Comparison of ENCODE assay signal across 23 cellular contexts in genomic region chr2:235863414-235863813, GRCh38.
"Had no signal": no experiment of that assay in that cellular context is flagged by ENCODE, and none has a peak within 500 bp of the region (broad histone marks: within the 10 kb centered on the region; RNA-seq: fewer than 3 reads in every experiment).

No MANE protein-coding gene starts in this region.

- H3K36me3 ChIP-seq: heart right ventricle, left ventricle myocardium inferior, ovary, prostate gland, sigmoid colon, thyroid gland, transverse colon, upper lobe of left lung, vagina had no signal

- H3K27me3 ChIP-seq: heart right ventricle, hepatocyte, ovary, sigmoid colon, stomach, testis, thyroid gland, transverse colon, upper lobe of left lung, vagina had no signal

- H3K4me2 ChIP-seq: hepatocyte, smooth muscle cell had no signal

- H3K79me2 ChIP-seq: hepatocyte had no signal

- H3K27ac ChIP-seq: heart right ventricle, hepatocyte, left ventricle myocardium inferior, ovary, prostate gland, sigmoid colon, stomach, testis, thyroid gland, transverse colon, upper lobe of left lung, vagina had no signal

- H3K4me3 ChIP-seq: heart right ventricle, hepatocyte, left ventricle myocardium inferior, lung, ovary, prostate gland, sigmoid colon, smooth muscle cell, stomach, testis, thyroid gland, transverse colon, upper lobe of left lung, vagina had no signal

- ATAC-seq: heart right ventricle; naive thymus-derived CD8-positive, alpha-beta T cell; right cardiac atrium; stimulated activated naive B cell treated with anti-CD40 and anti-IgM and Interleukin-4, amounts not matched to agents 10 μg/mL and 1 μg/mL and 100 μg/mL, for 72 hours; stimulated activated naive CD8-positive, alpha-beta T cell treated with anti-CD3 and anti-CD28 coated beads, Interleukin-15, Interleukin-2, amounts not matched to agents 100 U/mL and 50 U/mL, for 24 hours had no signal

- H2AFZ ChIP-seq: hepatocyte had no signal

- DNase-seq: heart right ventricle; islet precursor cell; left ventricle myocardium inferior; naive thymus-derived CD8-positive, alpha-beta T cell; ovary; right cardiac atrium; sigmoid colon; stimulated activated CD4-positive, alpha-beta T cell treated with anti-CD3 and anti-CD28 coated beads, Interleukin-1b, Interleukin-23, amount 100 ng/mL, for 48 hours; stimulated activated CD4-positive, alpha-beta T cell treated with anti-CD3 and anti-CD28 coated beads, Interleukin-2, amount 100 ng/mL, for 48 hours; stimulated activated CD4-positive, alpha-beta T cell treated with anti-CD3 and anti-CD28 coated beads, Interleukin-4, amount 100 ng/mL, for 4 hours; stimulated activated CD8-positive, alpha-beta memory T cell treated with anti-CD3 and anti-CD28 coated beads, Interleukin-4, amount 100 ng/mL, for 48 hours; stimulated activated naive B cell treated with anti-CD40 and anti-IgM and Interleukin-4, amounts not matched to agents 10 μg/mL and 1 μg/mL and 100 μg/mL, for 72 hours; stimulated activated naive CD8-positive, alpha-beta T cell treated with anti-CD3 and anti-CD28 coated beads, Interleukin-15, Interleukin-2, amounts not matched to agents 100 U/mL and 50 U/mL, for 24 hours; stomach; testis; thyroid gland; transverse colon had no signal

- H3K9me3 ChIP-seq: heart right ventricle, left ventricle myocardium inferior, ovary, prostate gland, sigmoid colon, stomach, testis, thyroid gland, transverse colon, upper lobe of left lung, vagina had no signal

- H3K4me1 ChIP-seq: prostate gland, sigmoid colon, stomach, testis, transverse colon, upper lobe of left lung, vagina had no signal
